18 cellular contexts compared by ENCODE assay signal in the genomic region with DNA sequence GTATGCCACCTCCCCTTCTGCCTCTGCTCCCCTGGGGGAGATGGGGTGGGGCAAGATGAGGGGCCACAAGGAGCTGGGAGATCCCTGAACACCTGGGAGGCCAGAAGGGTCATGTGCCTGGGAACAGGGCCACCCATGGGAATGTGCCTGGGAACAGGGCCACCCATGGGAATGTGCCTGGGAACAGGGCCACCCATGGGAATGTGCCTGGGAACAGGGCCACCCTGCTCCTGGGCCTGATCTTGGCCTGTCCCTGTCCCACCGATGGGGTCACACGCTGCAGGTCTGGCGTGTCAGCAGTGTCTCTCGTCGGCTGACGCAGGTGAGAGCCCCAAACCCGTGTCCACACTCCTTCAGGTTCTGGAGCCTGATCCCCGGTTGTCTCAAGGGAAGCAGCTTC. TPM values are rescaled to one million over a fixed set of nuclear protein-coding genes. Genes with fewer than 3 reads are reported as not detected.
DNase-seq lines count a peak whose midpoint lies in the region; ATAC-seq, FAIRE-seq and TF ChIP-seq lines count a peak whose summit lies in the region.
"Had no signal": no experiment of that assay in that cellular context is flagged by ENCODE, and none has a peak within 500 bp of the region (broad histone marks: within the 10 kb centered on the region; RNA-seq: fewer than 3 reads in every experiment).

No MANE protein-coding gene starts in this region.

- no peak overlapping the region for H4K8ac ChIP-seq in neuronal stem cell (ENCODE audit: low read depth, low read length)

- H4K91ac ChIP-seq in neuronal stem cell (ENCODE audit: low read depth, low read length, poor library complexity): no peak overlapping the region

- peaks cover 8% of the 10 kb centered on the region for H3K4me1 Mint-ChIP-seq in activated CD4-positive, alpha-beta T cell treated with anti-CD3 and anti-CD28 coated beads, Interleukin-2, amount 10 ng/mL, durations not matched to agents 24 days and 14 days

- H3K36me3 Mint-ChIP-seq in activated CD4-positive, alpha-beta T cell treated with anti-CD3 and anti-CD28 coated beads, Interleukin-2, amount 10 ng/mL, durations not matched to agents 24 days and 14 days (ENCODE audit: low read depth): peaks cover 23% of the 10 kb centered on the region

- no peak for DNase-seq in activated CD4-positive, alpha-beta T cell treated with anti-CD3 and anti-CD28 coated beads, Interleukin-2, amount 10 ng/mL, durations not matched to agents 24 days and 14 days
- DNase-seq in activated CD4-positive, alpha-beta T cell treated with anti-CD3 and anti-CD28 coated beads, Interleukin-2, amount 50 U/mL, for 1 hour: no peak
- no peak for DNase-seq in GM12878 (ENCODE audit: low read depth, low spot score)
- DNase-seq in neuronal stem cell (ENCODE audit: low spot score): no peak
- no peak for DNase-seq in DMS53 treated with DMSO at 0.1 percent for 48 hours (lab: John Stamatoyannopoulos, UW; ENCODE audit: unreplicated experiment)
- DNase-seq in SHP77 treated with DMSO at 0.1 percent for 48 hours (lab: John Stamatoyannopoulos, UW): no peak
- DNase-seq in psoas muscle: no peak
- DNase-seq: C1 segment of cervical spinal cord; CD4-positive, alpha-beta memory T cell; DMS79 treated with DMSO at 0.1 percent for 48 hours; EL; H7 had no signal

- peaks cover 9% of the 10 kb centered on the region for H3K79me1 ChIP-seq in neuronal stem cell (ENCODE audit: low read depth, low read length)

- CTCF ChIA-PET in HEK293 (lab: Yijun Ruan, JAX): no interaction called here
- CTCF ChIA-PET in GM12878 (lab: Yijun Ruan, JAX): interaction anchor here (0.8 to 0.9 kb wide), 2 partner anchors 10 to 34 kb away, joined by 3 to 4 read pairs; no protein-coding TSS in a partner anchor

- no peak overlapping the region for H2AK5ac ChIP-seq in neuronal stem cell (ENCODE audit: low read depth, low read length)

- H3K27me3 Mint-ChIP-seq in activated CD4-positive, alpha-beta T cell treated with anti-CD3 and anti-CD28 coated beads, Interleukin-2, amount 10 ng/mL, durations not matched to agents 24 days and 14 days: no peaks in the 10 kb centered on the region
- H3K27me3 Mint-ChIP-seq: CD4-positive, alpha-beta memory T cell had no signal

- BruUV-seq in GM12878 (replicated peaks; lab: Mats Ljungman, UMichigan): no TSS peak

- H2AFZ ChIP-seq in GM12878 (ENCODE audit: control insufficient read depth, low read depth, low read length) (no peak overlapping the region), neuronal stem cell (ENCODE audit: low read length) (no peak overlapping the region)
- H2AFZ ChIP-seq: GM23338 had no signal

- no peak overlapping the region for H3K4ac ChIP-seq in neuronal stem cell (ENCODE audit: low read length)

- RAD21 ChIA-PET in GM12878 (lab: Charles Lee; ENCODE audit: unreplicated experiment): interaction anchor here (0.6 kb wide), 1 partner anchor 62 kb away, joined by 4 read pairs; no protein-coding TSS in a partner anchor

- peaks cover 0 to 25% of the 10 kb centered on the region in 2 experiments; a peak in 1 of 3 replicates for H3K36me3 ChIP-seq in HEK293 (ENCODE audit: control insufficient read depth in 2 of 2, insufficient read depth in 1 of 2, low read length in 2 of 2)
- peaks cover 3 to 22% of the 10 kb centered on the region in 2 experiments for H3K36me3 ChIP-seq in GM12878 (ENCODE audit: control insufficient read depth in 2 of 2, insufficient read depth in 2 of 2, low read length in 1 of 2)
- H3K36me3 ChIP-seq in neuronal stem cell (replicated peaks in 1 of 2; ENCODE audit: control insufficient read depth in 2 of 2, insufficient read depth in 2 of 2, low read length in 2 of 2): peaks cover 14 to 18% of the 10 kb centered on the region in 2 donors
- peaks cover 0 to 10% of the 10 kb centered on the region in 2 donors for H3K36me3 ChIP-seq in psoas muscle (ENCODE audit: insufficient read depth in 1 of 2, low read depth in 1 of 2)

- no peaks in the 10 kb centered on the region for H4K20me1 ChIP-seq in GM12878 (ENCODE audit: control insufficient read depth, insufficient read depth)

- H2BK15ac ChIP-seq in neuronal stem cell (ENCODE audit: low read length): no peak overlapping the region

- ATAC-seq in GM12878 (no peak), psoas muscle (no peak)
- ATAC-seq: GM23338, HepG2 had no signal

- SMC1A ChIA-PET in GM12878 (lab: Charles Lee; ENCODE audit: uncharacterized antibody, unreplicated experiment): no interaction called here

- no peak for TF ChIP-seq POLR2A in GM12878 (IDR thresholded peaks at IDR 0.05; ENCODE audit: low read depth, low read length)

- peak overlapping the region; percentile 41 for H3K27ac Mint-ChIP-seq in activated CD4-positive, alpha-beta T cell treated with anti-CD3 and anti-CD28 coated beads, Interleukin-2, amount 10 ng/mL, durations not matched to agents 24 days and 14 days
- H3K27ac Mint-ChIP-seq: GM23338 had no signal

- no peak overlapping the region for H3K9ac ChIP-seq in GM12878 (ENCODE audit: control insufficient read depth, insufficient read depth, low read length)
- H3K9ac ChIP-seq in neuronal stem cell (ENCODE audit: low read depth, low read length, poor library complexity): peak overlapping the region; percentile 12

- no peaks in the 10 kb centered on the region for H3K9me3 Mint-ChIP-seq in activated CD4-positive, alpha-beta T cell treated with anti-CD3 and anti-CD28 coated beads, Interleukin-2, amount 10 ng/mL, durations not matched to agents 24 days and 14 days
- H3K9me3 Mint-ChIP-seq: CD4-positive, alpha-beta memory T cell; GM23338 had no signal

- POLR2A ChIA-PET in HEK293 (lab: Yijun Ruan, JAX): interaction anchor here (0.8 kb wide), 1 partner anchor 9 kb away, joined by 3 read pairs; no protein-coding TSS in a partner anchor
- POLR2A ChIA-PET in GM12878 (lab: Charles Lee): interaction anchor here (1.3 kb wide), 1 partner anchor 35 kb away, joined by 3 read pairs; no protein-coding TSS in a partner anchor

- no peak overlapping the region for H3K14ac ChIP-seq in neuronal stem cell (ENCODE audit: low read length)

- H2BK120ac ChIP-seq in neuronal stem cell (ENCODE audit: low read depth, low read length): no peak overlapping the region

- no peak overlapping the region for H3K4me3 Mint-ChIP-seq in activated CD4-positive, alpha-beta T cell treated with anti-CD3 and anti-CD28 coated beads, Interleukin-2, amount 10 ng/mL, durations not matched to agents 24 days and 14 days
- H3K4me3 Mint-ChIP-seq: GM23338 had no signal

- H3K9me3 ChIP-seq in HEK293 (ENCODE audit: control insufficient read depth, insufficient read depth, low read depth, low read length) (no peaks in the 10 kb centered on the region), GM12878 (replicated peaks; ENCODE audit: control insufficient read depth, insufficient read depth, low read length) (no peaks in the 10 kb centered on the region), neuronal stem cell (replicated peaks in 1 of 2; ENCODE audit: control insufficient read depth in 2 of 2, insufficient read depth in 1 of 2, low read depth in 1 of 2, low read length in 2 of 2) (no peaks in the 10 kb centered on the region), psoas muscle (no peaks in the 10 kb centered on the region)

- no peak overlapping the region for H2BK5ac ChIP-seq in neuronal stem cell (ENCODE audit: low read length)

- H3K27me3 ChIP-seq in GM12878 (replicated peaks in 1 of 2; ENCODE audit: control insufficient read depth in 2 of 2, insufficient read depth in 2 of 2, low read length in 1 of 2) (no peaks in the 10 kb centered on the region), neuronal stem cell (ENCODE audit: control insufficient read depth in 3 of 3, insufficient read depth in 3 of 3, low read depth in 1 of 3, low read length in 3 of 3) (no peaks in the 10 kb centered on the region), psoas muscle (ENCODE audit: insufficient read depth in 3 of 3, low read length in 2 of 3) (peaks cover 0 to 2% (median 0%) of the 10 kb centered on the region in 3 donors)

- in situ Hi-C loops in GM12878 (cut with MboI): no loop called here

- H3K4me3 ChIP-seq in HEK293 (ENCODE audit: low read depth, low read length): no peak overlapping the region
- no peak overlapping the region for H3K4me3 ChIP-seq in GM12878
- peak overlapping the region in 1 of 2 donors; percentile 41 for H3K4me3 ChIP-seq in neuronal stem cell (ENCODE audit: low read length in 2 of 2)
- no peak overlapping the region for H3K4me3 ChIP-seq in psoas muscle
- H3K4me3 ChIP-seq: GM23338 had no signal

- TF ChIP-seq CTCF in HEK293 (tag by site-specific recombination; IDR thresholded peaks at IDR 0.05) (no peak), GM12878 (IDR thresholded peaks at IDR 0.05 in 2 of 3, conservative IDR thresholded peaks at IDR 0.05 in 1 of 3; ENCODE audit: control insufficient read depth in 2 of 3, extremely low read depth in 1 of 3, insufficient read depth in 1 of 3, low read depth in 3 of 3, low read length in 3 of 3) (no peak), psoas muscle (IDR thresholded peaks at IDR 0.05) (no peak)

- H3K4me2 ChIP-seq in GM12878 (ENCODE audit: control insufficient read depth, insufficient read depth) (no peak overlapping the region), neuronal stem cell (ENCODE audit: insufficient read depth, low read length, poor library complexity, severe bottlenecking) (no peak overlapping the region)
- H3K4me2 ChIP-seq: GM23338 had no signal

- peaks cover 30% of the 10 kb centered on the region for H3K79me2 ChIP-seq in GM12878 (ENCODE audit: control insufficient read depth, insufficient read depth, low read length)

- no peak overlapping the region for H2BK12ac ChIP-seq in neuronal stem cell (ENCODE audit: low read length)

- H3K23ac ChIP-seq in neuronal stem cell (ENCODE audit: low read depth, low read length, poor library complexity): peak overlapping the region; percentile 55

- TF ChIP-seq RAD21 in GM12878 (IDR thresholded peaks at IDR 0.05; ENCODE audit: insufficient read depth, low read depth, low read length): no peak

- intact Hi-C loops in activated CD4-positive, alpha-beta T cell treated with anti-CD3 and anti-CD28 coated beads, Interleukin-2, amount 10 ng/mL, durations not matched to agents 24 days and 14 days (cut with micrococcal nuclease): loop anchor here (5.0 kb wide), 1 partner anchor 553 kb away; the partner anchor contains the start of gene PPDPF
- intact Hi-C loops in GM12878 (cut with micrococcal nuclease; ENCODE audit: unreplicated experiment): no loop called here
- intact Hi-C loops in psoas muscle (cut with DNase I): no loop called here

- FAIRE-seq in GM12878 (lab: Jason Lieb, UNC): no peak
- FAIRE-seq: G401.6, GM18507, HepG2 had no signal

- TF ChIP-seq EP300 in GM12878 (IDR thresholded peaks at IDR 0.05; ENCODE audit: borderline replicate concordance in 1 of 2, control insufficient read depth in 1 of 2, low read depth in 2 of 2, low read length in 2 of 2): no peak

- no peak overlapping the region for H3K27ac ChIP-seq in HEK293 (ENCODE audit: extremely low read depth, low read depth, low read length)
- H3K27ac ChIP-seq in GM12878 (ENCODE audit: control insufficient read depth, insufficient read depth): no peak overlapping the region
- no peak overlapping the region for H3K27ac ChIP-seq in neuronal stem cell (replicated peaks; ENCODE audit: low read length)
- no peak overlapping the region for H3K27ac ChIP-seq in psoas muscle
- H3K27ac ChIP-seq: 22Rv1 had no signal

- WGBS in GM12878 (ENCODE audit: insufficient coverage, insufficient replicate concordance, low lambda C conversion rate, missing lambda C conversion rate): over 99% methylated on average over 8 of the region's 8 CpGs
- no CpG with 5 or more reads among the region's 8 CpGs for WGBS in neuronal stem cell (ENCODE audit: extremely low coverage in 2 of 2, insufficient read length in 2 of 2, insufficient replicate concordance in 1 of 2), 2 donors
- WGBS in psoas muscle, 3 donors: 88 to 89% (median 88%) methylated on average over 8 of the region's 8 CpGs

- no peak overlapping the region for H3K18ac ChIP-seq in neuronal stem cell (ENCODE audit: low read length)

- H3K4me1 ChIP-seq in HEK293 (ENCODE audit: control insufficient read depth, insufficient read depth, low read length): peaks cover 10% of the 10 kb centered on the region
- peaks cover 15% of the 10 kb centered on the region; the same call in 1 of the 2 replicates for H3K4me1 ChIP-seq in GM12878 (ENCODE audit: control insufficient read depth, insufficient read depth, low read length)
- peaks cover 10 to 17% of the 10 kb centered on the region in 2 donors for H3K4me1 ChIP-seq in neuronal stem cell (ENCODE audit: control insufficient read depth in 2 of 2, insufficient read depth in 1 of 2, low read depth in 1 of 2, low read length in 2 of 2)
- H3K4me1 ChIP-seq in psoas muscle: peaks cover 10% of the 10 kb centered on the region

RNA-seq across cellular contexts. Expression of gene RGS19, which starts 4.4 kb away (rescaled TPM):
- 50.0 TPM in 2 replicates for total RNA-seq in activated CD4-positive, alpha-beta T cell treated with anti-CD3 and anti-CD28 coated beads, Interleukin-2, amount 10 ng/mL, durations not matched to agents 24 days and 14 days
- total RNA-seq in GM12878 (2013; cell fraction: nucleolus; rRNA removed): 36.2 and 39.2 TPM in 2 replicates
- total RNA-seq in GM12878 (2014; rRNA removed): 56.0 and 62.4 TPM in 2 replicates
- total RNA-seq in GM12878 (2014; rRNA removed; fragmentation: Illumina TruSeq; extraction: Trizol): 15.2 and 15.3 TPM in 2 replicates
- total RNA-seq in GM12878 (2021): 47.1 and 51.0 TPM in 2 replicates
- polyA plus RNA-seq in GM12878 (2011; ENCODE audit: low read depth): 7.5 TPM
- 22.6 and 34.7 TPM in 2 replicates for polyA plus RNA-seq in GM12878 (2011; rRNA removed)
- 51.6 and 94.5 TPM in 2 replicates for polyA plus RNA-seq in GM12878 (2011; cell fraction: cytosol; rRNA removed)
- 56.1 and 57.8 TPM in 2 replicates for polyA plus RNA-seq in GM12878 (2011; cell fraction: nucleus; rRNA removed)
- 39.7 and 39.8 TPM in 2 replicates for polyA plus RNA-seq in GM12878 (2012)
- 4.7 and 9.6 TPM in 2 replicates for polyA plus RNA-seq in GM12878 (2014; fragmentation: Illumina TruSeq; extraction: Trizol)
- polyA plus RNA-seq in GM12878 (2014; fragmentation: Nextera tagmentation; extraction: Ambion mirVana): 1 to 10 TPM in 1 of 2 experiments, under 1 TPM in 1; 0.82 to 3.3 TPM
- 61.4 and 64.3 TPM in 2 replicates for polyA plus RNA-seq in GM12878 (2014; rRNA removed)
- 10 to 100 TPM; 45.0 to 53.5 TPM for polyA plus RNA-seq in GM12878 (2016; fragmentation: Nextera tagmentation; extraction: Ambion mirVana)
- polyA minus RNA-seq in GM12878 (2011; rRNA and poly(A)+ RNA removed): 21.4 and 38.2 TPM in 2 replicates
- 21.9 and 23.7 TPM in 2 replicates for polyA minus RNA-seq in GM12878 (2011; cell fraction: cytosol; rRNA and poly(A)+ RNA removed)
- polyA minus RNA-seq in GM12878 (2011; cell fraction: nucleus; rRNA and poly(A)+ RNA removed): 14.7 and 21.8 TPM in 2 replicates
- 7.9 TPM for polyA plus RNA-seq in neuronal stem cell (2013, experiment 1 of 2)
- 8.0 TPM for polyA plus RNA-seq in neuronal stem cell (2013, experiment 2 of 2)
- 1 to 10 TPM; 2.0 to 3.5 (median 2.4) TPM for total RNA-seq in psoas muscle
- polyA plus RNA-seq in psoas muscle: 1 to 10 TPM; 3.7 to 5.7 (median 3.8) TPM

RNA-seq across cellular contexts. Expression of gene OPRL1, which starts 4.9 kb away (rescaled TPM):
- 0.23 and 0.28 TPM in 2 replicates for total RNA-seq in activated CD4-positive, alpha-beta T cell treated with anti-CD3 and anti-CD28 coated beads, Interleukin-2, amount 10 ng/mL, durations not matched to agents 24 days and 14 days
- 0.69 and 0.71 TPM in 2 replicates for total RNA-seq in GM12878 (2013; cell fraction: nucleolus; rRNA removed)
- total RNA-seq in GM12878 (2014; rRNA removed): 0.34 and 0.38 TPM in 2 replicates
- total RNA-seq in GM12878 (2014; rRNA removed; fragmentation: Illumina TruSeq; extraction: Trizol): 0.09 and 0.14 TPM in 2 replicates
- 0.41 and 0.51 TPM in 2 replicates for total RNA-seq in GM12878 (2021)
- polyA plus RNA-seq in GM12878 (2011; ENCODE audit: low read depth): 0.29 TPM
- 0.14 and 0.38 TPM in 2 replicates for polyA plus RNA-seq in GM12878 (2011; rRNA removed)
- 0.42 and 0.48 TPM in 2 replicates for polyA plus RNA-seq in GM12878 (2011; cell fraction: cytosol; rRNA removed)
- 0.97 and 1.1 TPM in 2 replicates for polyA plus RNA-seq in GM12878 (2011; cell fraction: nucleus; rRNA removed)
- 0.58 and 0.86 TPM in 2 replicates for polyA plus RNA-seq in GM12878 (2012)
- polyA plus RNA-seq in GM12878 (2014; fragmentation: Illumina TruSeq; extraction: Trizol): 0.15 TPM in 1 of 2 replicates, not detected in the other
- under 1 TPM in 1 of 2 experiments, not detected in 1; 0.04 TPM for polyA plus RNA-seq in GM12878 (2014; fragmentation: Nextera tagmentation; extraction: Ambion mirVana)
- 0.27 and 0.36 TPM in 2 replicates for polyA plus RNA-seq in GM12878 (2014; rRNA removed)
- polyA plus RNA-seq in GM12878 (2016; fragmentation: Nextera tagmentation; extraction: Ambion mirVana): under 1 TPM; 0.12 to 0.24 TPM
- 0.37 and 0.88 TPM in 2 replicates for polyA minus RNA-seq in GM12878 (2011; rRNA and poly(A)+ RNA removed)
- 0.31 TPM in 1 of 2 replicates, not detected in the other for polyA minus RNA-seq in GM12878 (2011; cell fraction: cytosol; rRNA and poly(A)+ RNA removed)
- 0.19 and 0.24 TPM in 2 replicates for polyA minus RNA-seq in GM12878 (2011; cell fraction: nucleus; rRNA and poly(A)+ RNA removed)
- 2.6 TPM for polyA plus RNA-seq in neuronal stem cell (2013, experiment 1 of 2)
- polyA plus RNA-seq in neuronal stem cell (2013, experiment 2 of 2): 2.5 TPM
- total RNA-seq in psoas muscle: under 1 TPM; 0.17 to 0.94 (median 0.21) TPM
- under 1 TPM; 0.03 to 0.08 (median 0.08) TPM for polyA plus RNA-seq in psoas muscle

RNA-seq across cellular contexts. Expression of gene LKAAEAR1, which starts 9.2 kb away (rescaled TPM):
- total RNA-seq in activated CD4-positive, alpha-beta T cell treated with anti-CD3 and anti-CD28 coated beads, Interleukin-2, amount 10 ng/mL, durations not matched to agents 24 days and 14 days: 0.23 TPM in 1 of 2 replicates, not detected in the other
- not detected in 2 replicates for total RNA-seq in GM12878 (2013; cell fraction: nucleolus; rRNA removed)
- total RNA-seq in GM12878 (2014; rRNA removed) (not detected in 2 replicates), GM12878 (2014; rRNA removed; fragmentation: Illumina TruSeq; extraction: Trizol) (not detected in 2 replicates), GM12878 (2021) (not detected in 2 replicates), psoas muscle (not detected)
- polyA plus RNA-seq in GM12878 (2011; ENCODE audit: low read depth): not detected
- polyA plus RNA-seq in GM12878 (2011; rRNA removed) (not detected in 2 replicates), GM12878 (2014; fragmentation: Illumina TruSeq; extraction: Trizol) (not detected in 2 replicates), GM12878 (2014; fragmentation: Nextera tagmentation; extraction: Ambion mirVana) (not detected), GM12878 (2014; rRNA removed) (not detected in 2 replicates), GM12878 (2016; fragmentation: Nextera tagmentation; extraction: Ambion mirVana) (not detected), psoas muscle (not detected)
- polyA plus RNA-seq in GM12878 (2011; cell fraction: cytosol; rRNA removed): not detected in 2 replicates
- not detected in 2 replicates for polyA plus RNA-seq in GM12878 (2011; cell fraction: nucleus; rRNA removed)
- not detected in 2 replicates for polyA plus RNA-seq in GM12878 (2012)
- polyA minus RNA-seq in GM12878 (2011; rRNA and poly(A)+ RNA removed): not detected in 2 replicates
- polyA minus RNA-seq in GM12878 (2011; cell fraction: cytosol; rRNA and poly(A)+ RNA removed): not detected in 2 replicates
- polyA minus RNA-seq in GM12878 (2011; cell fraction: nucleus; rRNA and poly(A)+ RNA removed): not detected in 2 replicates
- 0.10 TPM for polyA plus RNA-seq in neuronal stem cell (2013, experiment 1 of 2)
- polyA plus RNA-seq in neuronal stem cell (2013, experiment 2 of 2): 0.08 TPM
- total RNA-seq: GM23338, HepG2 had no signal
- polyA plus RNA-seq: HepG2 had no signal

RNA-seq across cellular contexts. Expression of gene TCEA2, which starts 12.0 kb away (rescaled TPM):
- total RNA-seq in activated CD4-positive, alpha-beta T cell treated with anti-CD3 and anti-CD28 coated beads, Interleukin-2, amount 10 ng/mL, durations not matched to agents 24 days and 14 days: 35.4 and 36.8 TPM in 2 replicates
- total RNA-seq in GM12878 (2013; cell fraction: nucleolus; rRNA removed): 10.1 and 12.7 TPM in 2 replicates
- total RNA-seq in GM12878 (2014; rRNA removed): 13.4 and 17.2 TPM in 2 replicates
- 8.8 and 9.3 TPM in 2 replicates for total RNA-seq in GM12878 (2014; rRNA removed; fragmentation: Illumina TruSeq; extraction: Trizol)
- 38.0 and 42.5 TPM in 2 replicates for total RNA-seq in GM12878 (2021)
- 23.0 TPM for polyA plus RNA-seq in GM12878 (2011; ENCODE audit: low read depth)
- polyA plus RNA-seq in GM12878 (2011; rRNA removed): 11.4 and 13.2 TPM in 2 replicates
- polyA plus RNA-seq in GM12878 (2011; cell fraction: cytosol; rRNA removed): 25.9 and 26.5 TPM in 2 replicates
- 84.3 and 88.7 TPM in 2 replicates for polyA plus RNA-seq in GM12878 (2011; cell fraction: nucleus; rRNA removed)
- polyA plus RNA-seq in GM12878 (2012): 27.4 and 30.3 TPM in 2 replicates
- 2.8 and 10.8 TPM in 2 replicates for polyA plus RNA-seq in GM12878 (2014; fragmentation: Illumina TruSeq; extraction: Trizol)
- polyA plus RNA-seq in GM12878 (2014; fragmentation: Nextera tagmentation; extraction: Ambion mirVana): 10 to 100 TPM in 1 of 2 experiments, 1 to 10 TPM in 1; 3.4 to 12.3 TPM
- 17.8 and 26.0 TPM in 2 replicates for polyA plus RNA-seq in GM12878 (2014; rRNA removed)
- 10 to 100 TPM; 21.2 to 22.0 TPM for polyA plus RNA-seq in GM12878 (2016; fragmentation: Nextera tagmentation; extraction: Ambion mirVana)
- polyA minus RNA-seq in GM12878 (2011; rRNA and poly(A)+ RNA removed): 7.1 and 14.5 TPM in 2 replicates
- polyA minus RNA-seq in GM12878 (2011; cell fraction: cytosol; rRNA and poly(A)+ RNA removed): 6.0 and 6.2 TPM in 2 replicates
- 15.2 and 18.4 TPM in 2 replicates for polyA minus RNA-seq in GM12878 (2011; cell fraction: nucleus; rRNA and poly(A)+ RNA removed)
- 111 TPM for polyA plus RNA-seq in neuronal stem cell (2013, experiment 1 of 2)
- 113 TPM for polyA plus RNA-seq in neuronal stem cell (2013, experiment 2 of 2)
- total RNA-seq in psoas muscle: 10 to 100 TPM; 30.2 to 43.4 (median 37.6) TPM
- polyA plus RNA-seq in psoas muscle: 10 to 100 TPM; 15.1 to 24.9 (median 15.6) TPM

RNA-seq across cellular contexts. Expression of gene SOX18, which starts 25.5 kb away (rescaled TPM):
- 0.84 and 0.92 TPM in 2 replicates for total RNA-seq in activated CD4-positive, alpha-beta T cell treated with anti-CD3 and anti-CD28 coated beads, Interleukin-2, amount 10 ng/mL, durations not matched to agents 24 days and 14 days
- 25.0 and 25.2 TPM in 2 replicates for total RNA-seq in GM12878 (2013; cell fraction: nucleolus; rRNA removed)
- total RNA-seq in GM12878 (2014; rRNA removed) (0.16 and 0.28 TPM in 2 replicates), GM12878 (2014; rRNA removed; fragmentation: Illumina TruSeq; extraction: Trizol) (0.09 TPM in 2 replicates), GM12878 (2021) (5.6 TPM in 2 replicates), psoas muscle (10 to 100 TPM; 11.7 to 50.8 (median 30.5) TPM)
- 0.13 TPM for polyA plus RNA-seq in GM12878 (2011; ENCODE audit: low read depth)
- polyA plus RNA-seq in GM12878 (2011; rRNA removed) (0.24 and 0.53 TPM in 2 replicates), GM12878 (2014; fragmentation: Illumina TruSeq; extraction: Trizol) (not detected in 2 replicates), GM12878 (2014; fragmentation: Nextera tagmentation; extraction: Ambion mirVana) (under 1 TPM; 0.05 TPM), GM12878 (2014; rRNA removed) (2.1 and 2.2 TPM in 2 replicates), GM12878 (2016; fragmentation: Nextera tagmentation; extraction: Ambion mirVana) (not detected), psoas muscle (10 to 100 TPM in 1 of 3 donors, 1 to 10 TPM in 2; 4.2 to 15.4 (median 6.5) TPM)
- polyA plus RNA-seq in GM12878 (2011; cell fraction: cytosol; rRNA removed): 1.7 and 2.7 TPM in 2 replicates
- 6.0 and 7.2 TPM in 2 replicates for polyA plus RNA-seq in GM12878 (2011; cell fraction: nucleus; rRNA removed)
- 1.3 and 2.5 TPM in 2 replicates for polyA plus RNA-seq in GM12878 (2012)
- 0.37 and 0.46 TPM in 2 replicates for polyA minus RNA-seq in GM12878 (2011; rRNA and poly(A)+ RNA removed)
- polyA minus RNA-seq in GM12878 (2011; cell fraction: cytosol; rRNA and poly(A)+ RNA removed): 5.1 and 8.3 TPM in 2 replicates
- 1.6 and 3.3 TPM in 2 replicates for polyA minus RNA-seq in GM12878 (2011; cell fraction: nucleus; rRNA and poly(A)+ RNA removed)
- 0.13 TPM for polyA plus RNA-seq in neuronal stem cell (2013, experiment 1 of 2)
- 0.08 TPM for polyA plus RNA-seq in neuronal stem cell (2013, experiment 2 of 2)
- total RNA-seq: CD4-positive, alpha-beta memory T cell had no signal
- polyA plus RNA-seq: CD4-positive, alpha-beta memory T cell; GM23338 had no signal
